ENCODE assay signal across 7 cellular contexts in genomic region chr12:109899783-109900751, GRCh38. TPM values are rescaled to one million over a fixed set of nuclear protein-coding genes. Genes with fewer than 3 reads are reported as not detected.
DNase-seq lines count a peak whose midpoint lies in the region; ATAC-seq, FAIRE-seq and TF ChIP-seq lines count a peak whose summit lies in the region.

A gene with protein sequence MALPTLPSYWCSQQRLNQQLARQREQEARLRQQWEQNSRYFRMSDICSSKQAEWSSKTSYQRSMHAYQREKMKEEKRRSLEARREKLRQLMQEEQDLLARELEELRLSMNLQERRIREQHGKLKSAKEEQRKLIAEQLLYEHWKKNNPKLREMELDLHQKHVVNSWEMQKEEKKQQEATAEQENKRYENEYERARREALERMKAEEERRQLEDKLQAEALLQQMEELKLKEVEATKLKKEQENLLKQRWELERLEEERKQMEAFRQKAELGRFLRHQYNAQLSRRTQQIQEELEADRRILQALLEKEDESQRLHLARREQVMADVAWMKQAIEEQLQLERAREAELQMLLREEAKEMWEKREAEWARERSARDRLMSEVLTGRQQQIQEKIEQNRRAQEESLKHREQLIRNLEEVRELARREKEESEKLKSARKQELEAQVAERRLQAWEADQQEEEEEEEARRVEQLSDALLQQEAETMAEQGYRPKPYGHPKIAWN (plus strand): TSS chr12:109900274. CDS start chr12:109903027, 2,753 bp downstream.

- FAIRE-seq in small intestine (lab: Jason Lieb, UNC) = no peak

- ATAC-seq in GM18502 (IDR thresholded peaks at IDR 0.05; ENCODE audit: poor library complexity, unreplicated experiment) (peak; percentile 81), HG03095 (IDR thresholded peaks at IDR 0.05; ENCODE audit: unreplicated experiment) (peak; percentile 64)

- DNase-seq in NCI-H2196 (lab: John Stamatoyannopoulos, UW; ENCODE audit: unreplicated experiment) = peak; percentile 79
- DNase-seq in WERI-Rb-1 = peak; percentile 83
- DNase-seq in mammary epithelial cell = peak; percentile 85
- DNase-seq in iPS-NIHi11 (ENCODE audit: low spot score) = peak; percentile 84
- peak; percentile 92 for DNase-seq in small intestine

- dilution Hi-C loops in mammary epithelial cell (cut with HindIII; ENCODE audit: low sequenced_read_pairs) = loop anchor here (5.0 to 10.0 kb wide), 2 partner anchors 43 to 85 kb away; no protein-coding TSS in a partner anchor

- peaks cover 5% of the 10 kb centered on the region for H3K4me1 ChIP-seq in mammary epithelial cell (ENCODE audit: insufficient read depth, low read length)
- H3K4me1 ChIP-seq in small intestine (ENCODE audit: control insufficient read depth in 2 of 2, insufficient read depth in 1 of 2, low read depth in 1 of 2, low read length in 1 of 2) = peaks cover 0 to 2% of the 10 kb centered on the region in 2 donors

- H3K36me3 ChIP-seq in WERI-Rb-1 = peaks cover 22% of the 10 kb centered on the region
- H3K36me3 ChIP-seq in mammary epithelial cell (ENCODE audit: insufficient read depth, low read length) = peaks cover 3% of the 10 kb centered on the region
- H3K36me3 ChIP-seq in small intestine (ENCODE audit: control insufficient read depth in 2 of 2, insufficient read depth in 2 of 2, low read length in 2 of 2) = peaks cover 2 to 7% of the 10 kb centered on the region in 2 donors

- H3K27ac ChIP-seq in WERI-Rb-1 (peak within 1 kb of the TSS; percentile 90), mammary epithelial cell (ENCODE audit: insufficient read depth, low read depth, low read length) (peak within 1 kb of the TSS; percentile 57), small intestine (ENCODE audit: low read depth in 1 of 2, low read length in 1 of 2) (peak within 1 kb of the TSS; percentile 38 to 82)

- CTCF ChIA-PET in mammary epithelial cell (lab: Charles Lee; ENCODE audit: low non-redundant PET) = interaction anchor here (0.6 to 0.7 kb wide), 2 partner anchors 14 to 102 kb away, joined by 3 to 6 read pairs; no protein-coding TSS in a partner anchor

- BruUV-seq in mammary epithelial cell (replicated peaks; lab: Mats Ljungman, UMichigan) = TSS peak; percentile 58

- H3K4me3 ChIP-seq in WERI-Rb-1 (ENCODE audit: low read depth, low read length) (peak within 1 kb of the TSS; percentile 60), mammary epithelial cell (replicated peaks in 1 of 3; ENCODE audit: insufficient read depth in 1 of 3, low read depth in 2 of 3, low read length in 3 of 3) (peak within 1 kb of the TSS; percentile 45 to 70 (median 61)), small intestine (ENCODE audit: low read depth in 1 of 2, low read length in 2 of 2) (peak within 1 kb of the TSS; percentile 81)

- H3K27me3 ChIP-seq in WERI-Rb-1 (ENCODE audit: insufficient read depth, low read depth, severe bottlenecking) (no peaks in the 10 kb centered on the region), mammary epithelial cell (ENCODE audit: insufficient read depth, low read length) (no peaks in the 10 kb centered on the region), small intestine (ENCODE audit: control insufficient read depth in 2 of 2, insufficient read depth in 2 of 2, low read length in 2 of 2) (no peaks in the 10 kb centered on the region)

- in situ Hi-C loops in mammary epithelial cell (cut with MboI; ENCODE audit: low sequenced_read_pairs in 2 of 2) = no loop called here

- peak; percentile 40; the same call in 1 of the 2 replicates for TF ChIP-seq CTCF in WERI-Rb-1 (IDR thresholded peaks at IDR 0.05; ENCODE audit: low read depth, low read length)
- TF ChIP-seq CTCF in mammary epithelial cell (conservative IDR thresholded peaks at IDR 0.05 in 1 of 2, IDR thresholded peaks at IDR 0.05 in 1 of 2; ENCODE audit: extremely low read depth in 1 of 2, insufficient read depth in 1 of 2, low read depth in 1 of 2, low read length in 2 of 2) = peak; percentile 23 to 50

- no peaks in the 10 kb centered on the region for H4K20me1 ChIP-seq in mammary epithelial cell (ENCODE audit: insufficient read depth, low read length)

- H3K9ac ChIP-seq in mammary epithelial cell (ENCODE audit: insufficient read depth, low read length) = peak within 1 kb of the TSS; percentile 69

- peak within 1 kb of the TSS; percentile 92 for H2AFZ ChIP-seq in mammary epithelial cell (ENCODE audit: low read depth, low read length)

- no peaks in the 10 kb centered on the region for H3K9me3 ChIP-seq in WERI-Rb-1 (ENCODE audit: severe bottlenecking)
- no peaks in the 10 kb centered on the region for H3K9me3 ChIP-seq in mammary epithelial cell (replicated peaks; ENCODE audit: insufficient read depth, low read length)
- no peaks in the 10 kb centered on the region for H3K9me3 ChIP-seq in small intestine (ENCODE audit: control insufficient read depth, low read depth)

- WGBS in mammary epithelial cell (ENCODE audit: low coverage, missing lambda C conversion rate) = 1% methylated on average over 32 of the region's 69 CpGs
- 1% methylated on average over 69 of the region's 69 CpGs for WGBS in small intestine, 3 donors

- H3K79me2 ChIP-seq in mammary epithelial cell (ENCODE audit: insufficient read depth, low read length) = peaks cover 20% of the 10 kb centered on the region

- peak within 1 kb of the TSS; percentile 89 for H3K4me2 ChIP-seq in mammary epithelial cell (ENCODE audit: insufficient read depth, low read depth, low read length)

- intact Hi-C loops in mammary epithelial cell (cut with micrococcal nuclease) = loop anchor here (1.0 to 2.0 kb wide), 3 partner anchors 12 to 47 kb away; partner anchors contain the start of gene GLTP

RNA-seq across cellular contexts. Expression of the gene that starts here (rescaled TPM):
- 10 to 100 TPM in 1 of 2 donors, 1 to 10 TPM in 1; 4.0 to 19.4 TPM for total RNA-seq in mammary epithelial cell
- polyA plus RNA-seq in mammary epithelial cell (8.9 TPM), small intestine (10 to 100 TPM in 1 of 3 donors, 1 to 10 TPM in 2; 7.0 to 15.2 (median 7.8) TPM)
- polyA minus RNA-seq in mammary epithelial cell = 7.4 TPM

Comparison
In these comparisons a context has a peak if more than half of its experiments do, and no peak if none do; other contexts are left out.
1. Peak in every context shown above with its lines: DNase-seq, ATAC-seq, H3K4me3 ChIP-seq and H3K27ac ChIP-seq.